14 cellular contexts compared by ENCODE assay signal in genomic region chr2:1739961-1740713, GRCh38. TPM values are rescaled to one million over a fixed set of nuclear protein-coding genes. Genes with fewer than 3 reads are reported as not detected.
DNase-seq lines count a peak whose midpoint lies in the region; ATAC-seq and TF ChIP-seq lines count a peak whose summit lies in the region.
"Had no signal": no experiment of that assay in that cellular context is flagged by ENCODE, and none has a peak within 500 bp of the region (broad histone marks: within the 10 kb centered on the region; RNA-seq: fewer than 3 reads in every experiment).

No MANE protein-coding gene starts in this region.

- no peaks in the 10 kb centered on the region for H3K9me3 ChIP-seq in muscle layer of duodenum (ENCODE audit: control insufficient read depth in 1 of 2, low read length in 2 of 2)
- H3K9me3 ChIP-seq in upper lobe of right lung, result no peaks in the 10 kb centered on the region

- H3K27me3 Mint-ChIP-seq in endothelial cell (ENCODE audit: unreplicated experiment) (peaks cover 19% of the 10 kb centered on the region), natural killer cell (ENCODE audit: low read depth in 2 of 2) (peaks cover 7 to 13% of the 10 kb centered on the region in 2 donors)

- peaks cover 32% of the 10 kb centered on the region for H3K36me3 Mint-ChIP-seq in endothelial cell (ENCODE audit: low read depth, unreplicated experiment)
- H3K36me3 Mint-ChIP-seq in natural killer cell, result no peaks in the 10 kb centered on the region
- H3K36me3 Mint-ChIP-seq: activated naive CD8-positive, alpha-beta T cell treated with anti-CD3 and anti-CD28 coated beads, Interleukin-2, amount 10 ng/mL, durations not matched to agents 7 days and 5 days had no signal

- H3K4me3 Mint-ChIP-seq in endothelial cell (ENCODE audit: unreplicated experiment) (no peak overlapping the region), natural killer cell (no peak overlapping the region)
- H3K4me3 Mint-ChIP-seq: activated naive CD8-positive, alpha-beta T cell treated with anti-CD3 and anti-CD28 coated beads, Interleukin-2, amount 10 ng/mL, durations not matched to agents 7 days and 5 days; T-helper 1 cell treated with Interleukin-12 subunit alpha and Interleukin-12 subunit beta and Interleukin-4 antibody, amounts not matched to agents 30 μg/mL and 1 μg/mL, for 36 hours had no signal

- H3K36me3 ChIP-seq in muscle layer of duodenum (ENCODE audit: control insufficient read depth in 1 of 2, insufficient read depth in 2 of 2, low read length in 2 of 2) (no peaks in the 10 kb centered on the region), upper lobe of right lung (no peaks in the 10 kb centered on the region)

- peak; percentile 47 for DNase-seq in activated CD8-positive, alpha-beta memory T cell treated with anti-CD3 and anti-CD28 coated beads for 24 hours
- no peak for DNase-seq in activated CD8-positive, alpha-beta memory T cell treated with anti-CD3 and anti-CD28 coated beads, Interleukin-2, amount 50 U/mL, for 4 hours
- DNase-seq in endothelial cell (ENCODE audit: low spot score) (no peak), upper lobe of right lung (peak; percentile 46), natural killer cell (no peak)
- no peak for DNase-seq in activated CD4-positive, alpha-beta T cell treated with anti-CD3 and anti-CD28 coated beads, Interleukin-2, amount 50 U/mL, for 48 hours
- DNase-seq: activated CD4-positive, alpha-beta T cell treated with anti-CD3 and anti-CD28 coated beads, Interleukin-2, amount 50 U/mL, for 4 hours; activated naive CD8-positive, alpha-beta T cell treated with anti-CD3 and anti-CD28 coated beads, Interleukin-2, amount 10 ng/mL, durations not matched to agents 7 days and 5 days; DMS153; midbrain had no signal

- H3K9me3 Mint-ChIP-seq in endothelial cell (ENCODE audit: unreplicated experiment), result no peaks in the 10 kb centered on the region
- H3K9me3 Mint-ChIP-seq in natural killer cell, result no peaks in the 10 kb centered on the region
- H3K9me3 Mint-ChIP-seq: activated naive CD8-positive, alpha-beta T cell treated with anti-CD3 and anti-CD28 coated beads, Interleukin-2, amount 10 ng/mL, durations not matched to agents 7 days and 5 days; T-helper 1 cell treated with Interleukin-12 subunit alpha and Interleukin-12 subunit beta and Interleukin-4 antibody, amounts not matched to agents 30 μg/mL and 1 μg/mL, for 36 hours had no signal

- intact Hi-C loops in upper lobe of right lung (cut with DNase I), result loop anchor here (10.0 kb wide), 1 partner anchor 65 kb away; no protein-coding TSS in a partner anchor
- intact Hi-C loops in natural killer cell (cut with micrococcal nuclease), result no loop called here

- H3K27ac Mint-ChIP-seq in endothelial cell (ENCODE audit: unreplicated experiment) (peak overlapping the region; percentile 48), natural killer cell (no peak overlapping the region)
- H3K27ac Mint-ChIP-seq: activated naive CD8-positive, alpha-beta T cell treated with anti-CD3 and anti-CD28 coated beads, Interleukin-2, amount 10 ng/mL, durations not matched to agents 7 days and 5 days; T-helper 1 cell treated with Interleukin-12 subunit alpha and Interleukin-12 subunit beta and Interleukin-4 antibody, amounts not matched to agents 30 μg/mL and 1 μg/mL, for 36 hours had no signal

- H3K4me3 ChIP-seq in muscle layer of duodenum (ENCODE audit: low read depth in 1 of 2, low read length in 2 of 2), result peak overlapping the region in 1 of 2 donors; percentile 7
- no peak overlapping the region for H3K4me3 ChIP-seq in upper lobe of right lung
- H3K4me3 ChIP-seq: A549 had no signal

- H3K27ac ChIP-seq in muscle layer of duodenum (ENCODE audit: low read length), result peak overlapping the region; percentile 76
- H3K27ac ChIP-seq in upper lobe of right lung, result no peak overlapping the region
- H3K27ac ChIP-seq: A549 had no signal

- H3K27me3 ChIP-seq in muscle layer of duodenum (ENCODE audit: low read depth, low read length) (no peaks in the 10 kb centered on the region), upper lobe of right lung (peaks cover 11% of the 10 kb centered on the region)

- TF ChIP-seq CTCF in endothelial cell (IDR thresholded peaks at IDR 0.05; ENCODE audit: unreplicated experiment) (no peak), upper lobe of right lung (IDR thresholded peaks at IDR 0.05) (no peak), natural killer cell (IDR thresholded peaks at IDR 0.05) (no peak)

- H3K4me1 Mint-ChIP-seq in endothelial cell (ENCODE audit: unreplicated experiment) (peaks cover 35% of the 10 kb centered on the region), natural killer cell (peaks cover 0 to 4% of the 10 kb centered on the region in 2 donors)

- H3K4me1 ChIP-seq in muscle layer of duodenum (ENCODE audit: control insufficient read depth in 1 of 2, insufficient read depth in 2 of 2, low read length in 2 of 2), result peaks cover 5 to 44% of the 10 kb centered on the region in 2 donors
- peaks cover 3% of the 10 kb centered on the region for H3K4me1 ChIP-seq in upper lobe of right lung

- ATAC-seq in upper lobe of right lung, result no peak
- ATAC-seq in GM18498 (IDR thresholded peaks at IDR 0.05; ENCODE audit: unreplicated experiment), result no peak
- no peak for ATAC-seq in natural killer cell
- ATAC-seq: A549 had no signal

RNA-seq across cellular contexts. Expression of gene PXDN, which starts 4.2 kb away (rescaled TPM):
- total RNA-seq in endothelial cell (ENCODE audit: unreplicated experiment) (521 TPM), upper lobe of right lung (58.4 TPM), natural killer cell (1 to 10 TPM; 2.1 to 3.7 (median 2.5) TPM)

Comparison
In these comparisons a context has a peak if more than half of its experiments do, and no peak if none do; other contexts are left out.
1. DNase-seq: peak in activated CD8-positive, alpha-beta memory T cell treated with anti-CD3 and anti-CD28 coated beads for 24 hours (single experiment) and upper lobe of right lung (single experiment); none in activated CD8-positive, alpha-beta memory T cell treated with anti-CD3 and anti-CD28 coated beads, Interleukin-2, amount 50 U/mL, for 4 hours (single experiment), endothelial cell (single experiment), activated CD4-positive, alpha-beta T cell treated with anti-CD3 and anti-CD28 coated beads, Interleukin-2, amount 50 U/mL, for 48 hours (0 of 2) and natural killer cell (single experiment).
2. RNA of gene PXDN, which starts 4.2 kb away (total RNA-seq): 521 TPM in endothelial cell (single experiment) and 58.4 TPM in upper lobe of right lung (single experiment); 2.1 to 3.7 TPM in natural killer cell; every median in the first group is over 10 times any median in the second.